23 cellular contexts compared by ENCODE assay signal in the genomic region with DNA sequence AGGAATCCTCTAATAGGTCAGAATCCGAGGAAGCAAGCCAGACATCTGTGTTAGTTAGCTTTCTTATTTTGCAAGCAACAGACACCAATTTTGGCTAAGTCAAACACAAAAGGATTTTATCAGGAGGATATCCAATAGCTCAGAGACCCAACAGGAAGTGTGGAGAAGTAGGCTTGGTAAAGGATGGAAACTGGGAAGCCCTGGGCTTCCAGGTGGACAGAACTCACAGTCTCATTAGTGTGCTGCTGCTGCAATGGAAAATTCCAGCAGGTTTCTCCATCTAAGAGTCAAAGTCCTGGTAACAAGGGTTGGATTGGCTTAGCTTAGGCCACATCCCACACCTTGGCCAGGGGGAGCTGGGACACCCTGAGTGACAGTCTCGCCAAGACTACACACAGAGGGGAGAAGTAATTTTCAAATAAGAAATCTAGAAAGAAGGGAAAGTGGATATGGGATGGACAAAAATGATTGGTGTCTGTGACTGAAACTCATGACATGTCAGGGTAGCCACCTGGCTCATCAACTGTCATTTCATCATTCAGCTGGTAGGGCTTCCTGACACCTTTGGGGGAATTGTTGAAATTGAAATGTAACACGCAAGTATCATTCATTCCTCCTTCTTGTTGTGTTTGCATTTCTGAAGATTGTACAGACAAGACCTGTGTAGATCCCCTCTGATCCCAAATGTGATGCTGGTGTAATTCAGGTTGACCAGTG.
A peak's percentile ranks its signal among the peaks of the same experiment; 100 is the strongest.
DNase-seq lines count a peak whose midpoint lies in the region; ATAC-seq, FAIRE-seq and TF ChIP-seq lines count a peak whose summit lies in the region.
"Had no signal": no experiment of that assay in that cellular context is flagged by ENCODE, and none has a peak within 500 bp of the region (broad histone marks: within the 10 kb centered on the region; RNA-seq: fewer than 3 reads in every experiment).

No MANE protein-coding gene starts in this region.

- H3K9me3 ChIP-seq in A549 (peaks cover 8% of the 10 kb centered on the region; the same call in 2 of the 3 replicates), right lobe of liver (no peaks in the 10 kb centered on the region)
- H3K9me3 ChIP-seq: psoas muscle, suprapubic skin had no signal

- no peak for TF ChIP-seq POLR2A in A549 (IDR thresholded peaks at IDR 0.05; ENCODE audit: low read length)
- peak; percentile 71 for TF ChIP-seq POLR2A in right lobe of liver (IDR thresholded peaks at IDR 0.05)

- H3K4me2 ChIP-seq in A549: peak overlapping the region; percentile 56

- in situ Hi-C loops in brain microvascular endothelial cell (cut with HindIII; ENCODE audit: low pct_ligation_motif_present, low sequenced_read_pairs): no loop called here

- POLR2A ChIA-PET in A549 (lab: Yijun Ruan, JAX): no interaction called here

- no peak for TF ChIP-seq EP300 in A549 (IDR thresholded peaks at IDR 0.05)

- peak overlapping the region; percentile 77 for H3K27ac Mint-ChIP-seq in HFFc6
- H3K27ac Mint-ChIP-seq in immature natural killer cell: no peak overlapping the region
- H3K27ac Mint-ChIP-seq: CD4-positive, alpha-beta memory T cell; effector memory CD8-positive, alpha-beta T cell had no signal

- FAIRE-seq in A549 (lab: Jason Lieb, UNC): no peak
- FAIRE-seq: GM12892, kidney had no signal

- CTCF ChIA-PET in A549 (lab: Yijun Ruan, JAX): interaction anchor here (0.7 to 1.9 kb wide), 6 partner anchors 10 to 158 kb away, joined by 3 to 6 read pairs (median 4); a partner anchor contains a TSS

- H3K27me3 Mint-ChIP-seq in HFFc6 (ENCODE audit: insufficient read depth): no peaks in the 10 kb centered on the region; the same call in none of the 2 replicates
- peaks cover 5 to 12% (median 7%) of the 10 kb centered on the region in 3 donors for H3K27me3 Mint-ChIP-seq in immature natural killer cell (ENCODE audit: low read depth in 3 of 3)
- peaks cover 5% of the 10 kb centered on the region for H3K27me3 Mint-ChIP-seq in activated T-cell treated with anti-CD3 and anti-CD28 coated beads, Interleukin-2, amount 50 U/mL, for 4 hours (ENCODE audit: low read depth)

- H3K27ac ChIP-seq in A549 (peak overlapping the region; percentile 81 to 88), brain microvascular endothelial cell (peak overlapping the region; percentile 1), right lobe of liver (peak overlapping the region in 2 of 3 donors; percentile 49 to 56)
- H3K27ac ChIP-seq: psoas muscle, suprapubic skin had no signal

- DNase-seq in A549 (ENCODE audit: low read depth in 1 of 2, low spot score in 1 of 2) (no peak), HFFc6 (no peak), brain microvascular endothelial cell (no peak), right lobe of liver (peak in 2 of 3 donors; percentile 73), activated T-cell treated with anti-CD3 and anti-CD28 coated beads for 4 hours (no peak), immature natural killer cell (no peak)
- no peak for DNase-seq in activated CD4-positive, CD25-positive, alpha-beta regulatory T cell treated with anti-CD3 and anti-CD28 coated beads, Interleukin-2, amount 50 U/mL, for 72 hours
- DNase-seq in activated T-cell treated with anti-CD3 and anti-CD28 coated beads, Interleukin-2, amount 50 U/mL, for 4 hours: no peak
- DNase-seq: activated CD4-positive, alpha-beta T cell treated with anti-CD3 and anti-CD28 coated beads, Interleukin-2, amount 50 U/mL, for 4 hours; amygdala; CD4-positive, alpha-beta memory T cell; effector memory CD8-positive, alpha-beta T cell; hypothalamus; kidney; NCI-H187; NCI-H345; psoas muscle; RPMI8226; stimulated activated CD4-positive, alpha-beta T cell treated with anti-CD3 and anti-CD28 coated beads, Interleukin-12 subunit alpha, Interleukin-12 subunit beta, amount 100 ng/mL, for 4 hours had no signal

- H3K36me3 ChIP-seq in brain microvascular endothelial cell (replicated peaks): no peaks in the 10 kb centered on the region
- H3K36me3 ChIP-seq in right lobe of liver: no peaks in the 10 kb centered on the region
- H3K36me3 ChIP-seq: suprapubic skin had no signal

- ATAC-seq in A549: peak; percentile 27 to 49; a peak in 5 of 6 replicates
- peak; percentile 78 to 90 (median 86) for ATAC-seq in right lobe of liver
- no peak for ATAC-seq in activated T-cell treated with anti-CD3 and anti-CD28 coated beads, Interleukin-2, amount 50 U/mL, for 4 hours
- ATAC-seq: effector memory CD8-positive, alpha-beta T cell; HCT116; psoas muscle had no signal

- 92% methylated on average over 3 of the region's 3 CpGs for WGBS in A549 (ENCODE audit: missing lambda C conversion rate)
- 62% methylated on average over 3 of the region's 3 CpGs for WGBS in right lobe of liver (ENCODE audit: insufficient coverage, low coverage, low lambda C conversion rate, missing lambda C conversion rate)

- H3K27me3 ChIP-seq in brain microvascular endothelial cell (replicated peaks): no peaks in the 10 kb centered on the region
- H3K27me3 ChIP-seq in right lobe of liver: no peaks in the 10 kb centered on the region
- H3K27me3 ChIP-seq: suprapubic skin had no signal

- peaks cover 60% of the 10 kb centered on the region for H3K4me1 ChIP-seq in A549
- H3K4me1 ChIP-seq in right lobe of liver: peaks cover 0 to 27% (median 7%) of the 10 kb centered on the region in 4 donors

- TF ChIP-seq CTCF in A549 (IDR thresholded peaks at IDR 0.05): no peak
- no peak for TF ChIP-seq CTCF in HFFc6 (IDR thresholded peaks at IDR 0.05)
- TF ChIP-seq CTCF in brain microvascular endothelial cell (IDR thresholded peaks at IDR 0.05; ENCODE audit: low read depth, low read length, missing control alignments): no peak
- no peak for TF ChIP-seq CTCF in right lobe of liver (IDR thresholded peaks at IDR 0.05)

- H3K4me1 Mint-ChIP-seq in HFFc6 (ENCODE audit: low read depth): peaks cover 72% of the 10 kb centered on the region
- no peaks in the 10 kb centered on the region for H3K4me1 Mint-ChIP-seq in immature natural killer cell
- no peaks in the 10 kb centered on the region for H3K4me1 Mint-ChIP-seq in activated T-cell treated with anti-CD3 and anti-CD28 coated beads, Interleukin-2, amount 50 U/mL, for 4 hours (ENCODE audit: low read depth)

- no peak overlapping the region for H3K4me3 ChIP-seq in A549
- H3K4me3 ChIP-seq in brain microvascular endothelial cell (ENCODE audit: low read depth, low read length): no peak overlapping the region
- no peak overlapping the region for H3K4me3 ChIP-seq in right lobe of liver
- H3K4me3 ChIP-seq: psoas muscle, suprapubic skin had no signal

- no peak for TF ChIP-seq RAD21 in A549 (conservative IDR thresholded peaks at IDR 0.05 in 1 of 2, IDR thresholded peaks at IDR 0.05 in 1 of 2)

- intact Hi-C loops in right lobe of liver (cut with DNase I): no loop called here

- H3K36me3 Mint-ChIP-seq in HFFc6 (ENCODE audit: low read depth) (peaks cover 11% of the 10 kb centered on the region; the same call in 1 of the 2 replicates), immature natural killer cell (no peaks in the 10 kb centered on the region)
- no peaks in the 10 kb centered on the region for H3K36me3 Mint-ChIP-seq in activated T-cell treated with anti-CD3 and anti-CD28 coated beads, Interleukin-2, amount 50 U/mL, for 4 hours (ENCODE audit: insufficient read depth)
- H3K36me3 Mint-ChIP-seq: CD4-positive, alpha-beta memory T cell had no signal

- no peaks in the 10 kb centered on the region for H3K9me3 Mint-ChIP-seq in HFFc6
- peaks cover 0 to 3% (median 0%) of the 10 kb centered on the region in 6 donors for H3K9me3 Mint-ChIP-seq in immature natural killer cell
- H3K9me3 Mint-ChIP-seq in activated T-cell treated with anti-CD3 and anti-CD28 coated beads, Interleukin-2, amount 50 U/mL, for 4 hours: no peaks in the 10 kb centered on the region

- H3K4me3 Mint-ChIP-seq in HFFc6 (no peak overlapping the region), immature natural killer cell (no peak overlapping the region)
- H3K4me3 Mint-ChIP-seq in activated T-cell treated with anti-CD3 and anti-CD28 coated beads, Interleukin-2, amount 50 U/mL, for 4 hours: no peak overlapping the region
- H3K4me3 Mint-ChIP-seq: effector memory CD8-positive, alpha-beta T cell; neural crest cell had no signal

TF ChIP-seq in A549, 52 proteins besides CTCF, POLR2A, EP300 and RAD21:
- TF ChIP-seq HEYL (CRISPR knock-in tag; IDR thresholded peaks at IDR 0.05) (peak; percentile 56; the same call in 1 of the 2 replicates), CBX2 (IDR thresholded peaks at IDR 0.05; ENCODE audit: borderline replicate concordance, low read depth) (no peak)

Comparison
In these comparisons a context has a peak if more than half of its experiments do, and no peak if none do; other contexts are left out.
1. ATAC-seq: peak in A549 (2 of 2) and right lobe of liver (4 of 4); none in activated T-cell treated with anti-CD3 and anti-CD28 coated beads, Interleukin-2, amount 50 U/mL, for 4 hours (0 of 2).
2. DNase-seq: peak in right lobe of liver (2 of 3); none in A549 (0 of 2), HFFc6 (single experiment), brain microvascular endothelial cell (single experiment), activated T-cell treated with anti-CD3 and anti-CD28 coated beads for 4 hours (single experiment), activated CD4-positive, CD25-positive, alpha-beta regulatory T cell treated with anti-CD3 and anti-CD28 coated beads, Interleukin-2, amount 50 U/mL, for 72 hours (single experiment), immature natural killer cell (0 of 3) and activated T-cell treated with anti-CD3 and anti-CD28 coated beads, Interleukin-2, amount 50 U/mL, for 4 hours (single experiment).
3. H3K27ac ChIP-seq: peak in every context shown above with its lines; median percentile 84 in A549; 52 in right lobe of liver; 1 in brain microvascular endothelial cell.